Comparison of ENCODE assay signal across 9 cellular contexts in genomic region chr15:69666921-69667811, GRCh38.
DNase-seq lines count a peak whose midpoint lies in the region; ATAC-seq, FAIRE-seq and TF ChIP-seq lines count a peak whose summit lies in the region.
"Had no signal": no experiment of that assay in that cellular context is flagged by ENCODE, and none has a peak within 500 bp of the region (broad histone marks: within the 10 kb centered on the region; RNA-seq: fewer than 3 reads in every experiment).

No MANE protein-coding gene starts in this region.

- no peak overlapping the region for H2AFZ ChIP-seq in neuronal stem cell (ENCODE audit: low read length)

- no peak for TF ChIP-seq POLR2A in H54 (IDR thresholded peaks at IDR 0.05; ENCODE audit: low read depth, low read length)

- no peaks in the 10 kb centered on the region for H3K79me1 ChIP-seq in neuronal stem cell (ENCODE audit: low read depth, low read length)

- H3K27me3 Mint-ChIP-seq in CD4-positive, alpha-beta memory T cell, result no peaks in the 10 kb centered on the region

- H3K4me3 ChIP-seq in neuronal stem cell (ENCODE audit: low read length in 2 of 2), result no peak overlapping the region
- H3K4me3 ChIP-seq in CD4-positive, alpha-beta memory T cell (ENCODE audit: low read length in 2 of 2), result no peak overlapping the region

- H3K27ac Mint-ChIP-seq in CD4-positive, alpha-beta memory T cell, result no peak overlapping the region

- CTCF ChIA-PET in CD4-positive, alpha-beta memory T cell (lab: Charles Lee; ENCODE audit: partially characterized antibody), result interaction anchor here (1.4 kb wide), 1 partner anchor 61 kb away, joined by 4 read pairs; no protein-coding TSS in a partner anchor

- no peak overlapping the region for H2BK120ac ChIP-seq in neuronal stem cell (ENCODE audit: low read depth, low read length)

- H3K4me1 Mint-ChIP-seq in CD4-positive, alpha-beta memory T cell, result peaks cover 23 to 56% (median 29%) of the 10 kb centered on the region in 4 donors

- no peak for FAIRE-seq in H54 (lab: Jason Lieb, UNC)

- no peaks in the 10 kb centered on the region for H3K9me3 Mint-ChIP-seq in CD4-positive, alpha-beta memory T cell

- peaks cover 0 to 14% of the 10 kb centered on the region in 2 donors for H3K4me1 ChIP-seq in neuronal stem cell (ENCODE audit: control insufficient read depth in 2 of 2, insufficient read depth in 1 of 2, low read depth in 1 of 2, low read length in 2 of 2)
- peaks cover 35% of the 10 kb centered on the region for H3K4me1 ChIP-seq in CD4-positive, alpha-beta memory T cell (ENCODE audit: insufficient read depth, low read length)

- peak overlapping the region; percentile 25 for H3K9ac ChIP-seq in neuronal stem cell (ENCODE audit: low read depth, low read length, poor library complexity)

- peaks cover 0 to 20% (median 0%) of the 10 kb centered on the region in 3 experiments for H3K27me3 ChIP-seq in neuronal stem cell (ENCODE audit: control insufficient read depth in 3 of 3, insufficient read depth in 3 of 3, low read depth in 1 of 3, low read length in 3 of 3)
- H3K27me3 ChIP-seq in CD4-positive, alpha-beta memory T cell (ENCODE audit: insufficient read depth, low read length), result no peaks in the 10 kb centered on the region

- H3K18ac ChIP-seq in neuronal stem cell (ENCODE audit: low read length), result peak overlapping the region; percentile 53

- H3K27ac ChIP-seq in neuronal stem cell (replicated peaks; ENCODE audit: low read length), result no peak overlapping the region
- no peak overlapping the region for H3K27ac ChIP-seq in CD4-positive, alpha-beta memory T cell (ENCODE audit: low read depth, low read length)

- H3K4ac ChIP-seq in neuronal stem cell (ENCODE audit: low read length), result no peak overlapping the region

- peak; percentile 83 for DNase-seq in SKM-1 (lab: John Stamatoyannopoulos, UW; ENCODE audit: unreplicated experiment)
- DNase-seq in neuronal stem cell (ENCODE audit: low spot score), result no peak
- DNase-seq in HK-2 (ENCODE audit: unreplicated experiment), result no peak
- no peak for DNase-seq in H54 (ENCODE audit: insufficient read length, low spot score)
- DNase-seq in foreskin melanocyte, result no peak
- DNase-seq in CD4-positive, alpha-beta memory T cell, result no peak
- DNase-seq: NCI-H2029 had no signal

- H3K14ac ChIP-seq in neuronal stem cell (ENCODE audit: low read length), result no peak overlapping the region

- H3K23ac ChIP-seq in neuronal stem cell (ENCODE audit: low read depth, low read length, poor library complexity), result no peak overlapping the region

- H2AK5ac ChIP-seq in neuronal stem cell (ENCODE audit: low read depth, low read length), result peak overlapping the region; percentile 24

- no peak overlapping the region for H3K4me3 Mint-ChIP-seq in CD4-positive, alpha-beta memory T cell

- no peaks in the 10 kb centered on the region for H3K36me3 Mint-ChIP-seq in CD4-positive, alpha-beta memory T cell

- no peak overlapping the region for H3K4me2 ChIP-seq in neuronal stem cell (ENCODE audit: insufficient read depth, low read length, poor library complexity, severe bottlenecking)

- intact Hi-C loops in CD4-positive, alpha-beta memory T cell (cut with micrococcal nuclease), result loop anchor here (5.0 kb wide), 1 partner anchor 45 kb away; no protein-coding TSS in a partner anchor

- no peak overlapping the region for H2BK15ac ChIP-seq in neuronal stem cell (ENCODE audit: low read length)

- ATAC-seq in GM18868 (IDR thresholded peaks at IDR 0.05; ENCODE audit: unreplicated experiment), result peak; percentile 47
- peak; percentile 43 for ATAC-seq in HG02973 (IDR thresholded peaks at IDR 0.05; ENCODE audit: unreplicated experiment)

- no peak overlapping the region for H2BK5ac ChIP-seq in neuronal stem cell (ENCODE audit: low read length)

- H3K9me3 ChIP-seq in neuronal stem cell (replicated peaks in 1 of 2; ENCODE audit: control insufficient read depth in 2 of 2, insufficient read depth in 1 of 2, low read depth in 1 of 2, low read length in 2 of 2), result no peaks in the 10 kb centered on the region
- H3K9me3 ChIP-seq in CD4-positive, alpha-beta memory T cell (ENCODE audit: control insufficient read depth in 1 of 2, low read length in 2 of 2), result no peaks in the 10 kb centered on the region

- WGBS in neuronal stem cell (ENCODE audit: extremely low coverage in 2 of 2, insufficient read length in 2 of 2, insufficient replicate concordance in 1 of 2), 2 donors, result no CpG with 5 or more reads among the region's 19 CpGs

- no peak overlapping the region for H2BK12ac ChIP-seq in neuronal stem cell (ENCODE audit: low read length)

- H4K8ac ChIP-seq in neuronal stem cell (ENCODE audit: low read depth, low read length), result no peak overlapping the region

- no peak overlapping the region for H4K91ac ChIP-seq in neuronal stem cell (ENCODE audit: low read depth, low read length, poor library complexity)

- POLR2A ChIA-PET in CD4-positive, alpha-beta memory T cell (lab: Charles Lee; ENCODE audit: partially characterized antibody), result interaction anchor here (0.7 to 3.0 kb wide), 6 partner anchors 8 to 431 kb away, joined by 3 to 18 read pairs (median 4); partner anchors contain the start of gene TLE3

- H3K36me3 ChIP-seq in neuronal stem cell (replicated peaks in 1 of 2; ENCODE audit: control insufficient read depth in 2 of 2, insufficient read depth in 2 of 2, low read length in 2 of 2), result no peaks in the 10 kb centered on the region
- H3K36me3 ChIP-seq in CD4-positive, alpha-beta memory T cell (ENCODE audit: insufficient read depth, low read length), result no peaks in the 10 kb centered on the region
